29 cellular contexts compared by ENCODE assay signal in genomic region chr6:118921084-118921483, GRCh38.
"Had no signal": no experiment of that assay in that cellular context is flagged by ENCODE, and none has a peak within 500 bp of the region (broad histone marks: within the 10 kb centered on the region; RNA-seq: fewer than 3 reads in every experiment).

No MANE protein-coding gene starts in this region.

- FAIRE-seq: endothelial cell of umbilical vein, islet of Langerhans had no signal

- H3K4me3 Mint-ChIP-seq: dendritic cell treated with granulocyte-macrophage colony-stimulating factor and Interleukin-4, amounts not matched to agents 40 ng/mL and 50 ng/mL, for 4 days; naive thymus-derived CD4-positive, alpha-beta T cell; nephron progenitor cell; stimulated activated memory B cell treated with anti-CD40 and anti-IgM and Interleukin-4, amounts not matched to agents 10 μg/mL and 1 μg/mL and 100 μg/mL, for 72 hours; stimulated activated naive CD8-positive, alpha-beta T cell treated with anti-CD3 and anti-CD28 coated beads, Interleukin-15, Interleukin-2, amounts not matched to agents 100 ng/mL and 50 ng/mL, for 24 hours; type B pancreatic cell had no signal

- H3K27me3 Mint-ChIP-seq: dendritic cell treated with granulocyte-macrophage colony-stimulating factor and Interleukin-4, amounts not matched to agents 40 ng/mL and 50 ng/mL, for 4 days; naive thymus-derived CD4-positive, alpha-beta T cell; stimulated activated memory B cell treated with anti-CD40 and anti-IgM and Interleukin-4, amounts not matched to agents 10 μg/mL and 1 μg/mL and 100 μg/mL, for 72 hours; stimulated activated naive CD8-positive, alpha-beta T cell treated with anti-CD3 and anti-CD28 coated beads, Interleukin-15, Interleukin-2, amounts not matched to agents 100 ng/mL and 50 ng/mL, for 24 hours; type B pancreatic cell had no signal

- H3K4me1 Mint-ChIP-seq: nephron progenitor cell; stimulated activated memory B cell treated with anti-CD40 and anti-IgM and Interleukin-4, amounts not matched to agents 10 μg/mL and 1 μg/mL and 100 μg/mL, for 72 hours had no signal

- H3K27me3 ChIP-seq: colonic mucosa, esophagus muscularis mucosa, foreskin keratinocyte, gastroesophageal sphincter, heart right ventricle, left lung, sigmoid colon, suprapubic skin, thyroid gland had no signal

- H3K9me3 ChIP-seq: colonic mucosa, esophagus muscularis mucosa, gastroesophageal sphincter, heart right ventricle, left lung, psoas muscle, sigmoid colon, suprapubic skin, thyroid gland had no signal

- DNase-seq: colonic mucosa; effector memory CD4-positive, alpha-beta T cell; foreskin keratinocyte; glutamatergic neuron; heart right ventricle; hippocampal formation; left cardiac atrium; left lung; mesendoderm; midbrain; naive thymus-derived CD4-positive, alpha-beta T cell; nephron progenitor cell; nucleus accumbens; posterior cingulate gyrus; psoas muscle; right cardiac atrium; sigmoid colon; stimulated activated CD4-positive, alpha-beta T cell treated with anti-CD3 and anti-CD28 coated beads, Interleukin-2, amount 100 ng/mL, for 24 hours; stimulated activated CD4-positive, alpha-beta T cell treated with anti-CD3 and anti-CD28 coated beads, Interleukin-4, amount 100 ng/mL, for 24 hours; thyroid gland had no signal

- H3K4me1 ChIP-seq: colonic mucosa, esophagus muscularis mucosa, foreskin keratinocyte, gastroesophageal sphincter, heart right ventricle, left lung, psoas muscle, sigmoid colon, suprapubic skin, thyroid gland had no signal

- ATAC-seq: foreskin keratinocyte; gastroesophageal sphincter; heart right ventricle; left cardiac atrium; left lung; naive thymus-derived CD4-positive, alpha-beta T cell; psoas muscle; right cardiac atrium; stimulated activated memory B cell treated with anti-CD40 and anti-IgM and Interleukin-4, amounts not matched to agents 10 μg/mL and 1 μg/mL and 100 μg/mL, for 72 hours had no signal

- H3K36me3 ChIP-seq: colonic mucosa had no signal

- H3K27ac ChIP-seq: colonic mucosa, esophagus muscularis mucosa, foreskin keratinocyte, gastroesophageal sphincter, heart right ventricle, left lung, psoas muscle, sigmoid colon, suprapubic skin, thyroid gland had no signal

- H3K27ac Mint-ChIP-seq: dendritic cell treated with granulocyte-macrophage colony-stimulating factor and Interleukin-4, amounts not matched to agents 40 ng/mL and 50 ng/mL, for 4 days; nephron progenitor cell; stimulated activated memory B cell treated with anti-CD40 and anti-IgM and Interleukin-4, amounts not matched to agents 10 μg/mL and 1 μg/mL and 100 μg/mL, for 72 hours; stimulated activated naive CD8-positive, alpha-beta T cell treated with anti-CD3 and anti-CD28 coated beads, Interleukin-15, Interleukin-2, amounts not matched to agents 100 ng/mL and 50 ng/mL, for 24 hours; type B pancreatic cell had no signal

- H3K4me3 ChIP-seq: colonic mucosa, esophagus muscularis mucosa, gastroesophageal sphincter, heart right ventricle, left lung, psoas muscle, sigmoid colon, suprapubic skin, thyroid gland had no signal

- H3K9me3 Mint-ChIP-seq: dendritic cell treated with granulocyte-macrophage colony-stimulating factor and Interleukin-4, amounts not matched to agents 40 ng/mL and 50 ng/mL, for 4 days; naive thymus-derived CD4-positive, alpha-beta T cell; nephron progenitor cell; stimulated activated memory B cell treated with anti-CD40 and anti-IgM and Interleukin-4, amounts not matched to agents 10 μg/mL and 1 μg/mL and 100 μg/mL, for 72 hours; stimulated activated naive CD8-positive, alpha-beta T cell treated with anti-CD3 and anti-CD28 coated beads, Interleukin-15, Interleukin-2, amounts not matched to agents 100 ng/mL and 50 ng/mL, for 24 hours; type B pancreatic cell had no signal
